Comparison of ENCODE assay signal across 19 cellular contexts in the genomic region with DNA sequence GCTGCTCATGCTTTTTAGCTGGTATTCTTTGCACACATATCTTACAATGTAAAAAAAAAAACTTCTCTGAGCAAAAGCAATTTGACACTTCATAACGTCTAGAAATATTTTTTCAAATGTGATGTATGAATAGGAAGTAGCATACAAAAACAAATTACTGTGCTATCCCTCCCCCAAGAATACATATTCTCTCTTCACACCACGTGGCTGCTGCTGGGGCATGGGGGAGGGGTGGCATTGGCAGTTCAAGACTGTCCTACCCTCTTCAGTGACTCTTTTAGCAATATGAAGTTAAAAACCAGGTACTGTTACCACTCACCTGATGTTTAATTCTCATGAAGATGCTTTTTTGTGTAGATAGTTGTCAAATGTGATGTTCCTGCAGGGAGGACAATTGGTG.
A peak's percentile ranks its signal among the peaks of the same experiment; 100 is the strongest.
DNase-seq lines count a peak whose midpoint lies in the region; ATAC-seq and TF ChIP-seq lines count a peak whose summit lies in the region.
"Had no signal": no experiment of that assay in that cellular context is flagged by ENCODE, and none has a peak within 500 bp of the region (broad histone marks: within the 10 kb centered on the region; RNA-seq: fewer than 3 reads in every experiment).

No MANE protein-coding gene starts in this region.

- intact Hi-C loops in OCI-LY7 (cut with micrococcal nuclease; ENCODE audit: unreplicated experiment) (no loop called here), Right ventricle myocardium inferior (cut with DNase I) (no loop called here)

- POLR2A ChIA-PET in OCI-LY7 (lab: Charles Lee), result interaction anchor here (0.6 to 2.0 kb wide), 6 partner anchors 12 to 471 kb away, joined by 3 to 6 read pairs (median 4); no protein-coding TSS in a partner anchor

- no peak overlapping the region for H3K9ac ChIP-seq in iPS-20b (ENCODE audit: low read depth, low read length)
- H3K9ac ChIP-seq: BLaER1 treated with 17β-estradiol and CSF1 and Interleukin-3, amounts not matched to agents 10 nM and 100 nM; GM23248 had no signal

- H3K4me3 ChIP-seq in OCI-LY7 (ENCODE audit: low read depth, low read length, poor library complexity, severe bottlenecking) (no peak overlapping the region), iPS-20b (ENCODE audit: low read length) (0 out of 2 replicates have a peak overlapping the region, but pooled peaks have one; percentile 7)
- H3K4me3 ChIP-seq: BLaER1 treated with 17β-estradiol and CSF1 and Interleukin-3, amounts not matched to agents 10 nM and 100 nM; GM23248 had no signal

- CTCF ChIA-PET in OCI-LY7 (lab: Charles Lee; ENCODE audit: unreplicated experiment), result no interaction called here

- peaks cover 28% of the 10 kb centered on the region for H3K36me3 ChIP-seq in OCI-LY7 (ENCODE audit: insufficient read depth, low read length)
- no peaks in the 10 kb centered on the region for H3K36me3 ChIP-seq in iPS-20b (ENCODE audit: insufficient read depth, low read depth, low read length)
- H3K36me3 ChIP-seq: BE2C had no signal

- no peak overlapping the region for H3K27ac ChIP-seq in OCI-LY7 (ENCODE audit: low read depth, low read length, poor library complexity, severe bottlenecking)
- H3K27ac ChIP-seq in iPS-20b (ENCODE audit: low read length), result no peak overlapping the region
- H3K27ac ChIP-seq: 22Rv1; BLaER1 treated with 17β-estradiol and CSF1 and Interleukin-3, amounts not matched to agents 10 nM and 100 nM; GM23248 had no signal

- H3K27ac Mint-ChIP-seq in activated naive CD4-positive, alpha-beta T cell treated with anti-CD3 and anti-CD28 coated beads, Interleukin-2, amount 50 U/mL, for 24 hours, result peak overlapping the region; percentile 21
- H3K27ac Mint-ChIP-seq: CD14-positive monocyte; CD4-positive, alpha-beta T cell; CD8-positive, alpha-beta memory T cell had no signal

- peaks cover 15% of the 10 kb centered on the region; the same call in 1 of the 2 replicates for H3K9me3 ChIP-seq in OCI-LY7 (ENCODE audit: low read length)
- peaks cover 5% of the 10 kb centered on the region; the same call in 1 of the 2 replicates for H3K9me3 ChIP-seq in iPS-20b (ENCODE audit: insufficient read depth, low read depth, low read length)
- H3K9me3 ChIP-seq: BE2C had no signal

- no peak for DNase-seq in activated naive CD4-positive, alpha-beta T cell treated with anti-CD3 and anti-CD28 coated beads, Interleukin-2, amount 50 U/mL, for 16 hours
- DNase-seq in OCI-LY7 (ENCODE audit: low spot score), result no peak
- no peak for DNase-seq in activated gamma-delta T cell (lab: John Stamatoyannopoulos, UW)
- DNase-seq in Right ventricle myocardium inferior (ENCODE audit: missing footprints), result no peak
- DNase-seq: ACHN; AML-193; BE2C; CD4-positive, alpha-beta T cell; CD8-positive, alpha-beta memory T cell; DMS 273 treated with DMSO at 0.1 percent for 48 hours; DMS53; DMS79 treated with DMSO at 0.1 percent for 48 hours; HCEC 1CT had no signal

- H3K4me1 Mint-ChIP-seq in activated naive CD4-positive, alpha-beta T cell treated with anti-CD3 and anti-CD28 coated beads, Interleukin-2, amount 50 U/mL, for 24 hours, result peaks cover 5% of the 10 kb centered on the region
- H3K4me1 Mint-ChIP-seq: CD14-positive monocyte; CD8-positive, alpha-beta memory T cell had no signal

- H2AFZ ChIP-seq in OCI-LY7 (ENCODE audit: low read length), result no peak overlapping the region
- H2AFZ ChIP-seq: GM23248 had no signal

- H3K27me3 ChIP-seq in iPS-20b (ENCODE audit: insufficient read depth, low read length), result no peaks in the 10 kb centered on the region
- H3K27me3 ChIP-seq: BE2C; BLaER1 treated with 17β-estradiol and CSF1 and Interleukin-3, amounts not matched to agents 10 nM and 100 nM had no signal

- H3K9me3 Mint-ChIP-seq in activated naive CD4-positive, alpha-beta T cell treated with anti-CD3 and anti-CD28 coated beads, Interleukin-2, amount 50 U/mL, for 24 hours, result peaks cover 12% of the 10 kb centered on the region

- H3K36me3 Mint-ChIP-seq in activated naive CD4-positive, alpha-beta T cell treated with anti-CD3 and anti-CD28 coated beads, Interleukin-2, amount 50 U/mL, for 24 hours, result peaks cover 13% of the 10 kb centered on the region
- H3K36me3 Mint-ChIP-seq: CD8-positive, alpha-beta memory T cell had no signal

- no peak overlapping the region for H3K4me3 Mint-ChIP-seq in activated naive CD4-positive, alpha-beta T cell treated with anti-CD3 and anti-CD28 coated beads, Interleukin-2, amount 50 U/mL, for 24 hours
- H3K4me3 Mint-ChIP-seq: CD14-positive monocyte; CD4-positive, alpha-beta T cell; CD8-positive, alpha-beta memory T cell had no signal

- no peak for ATAC-seq in Right ventricle myocardium inferior

- H4K20me1 ChIP-seq in OCI-LY7 (ENCODE audit: insufficient read depth, low read length), result no peaks in the 10 kb centered on the region

- H3K4me1 ChIP-seq in OCI-LY7 (ENCODE audit: insufficient read depth, low read length, poor library complexity, severe bottlenecking) (peaks cover 20% of the 10 kb centered on the region), iPS-20b (ENCODE audit: insufficient read depth, low read length) (peaks cover 11% of the 10 kb centered on the region)
- H3K4me1 ChIP-seq: BE2C had no signal

- peak overlapping the region; percentile 32 for H3K4me2 ChIP-seq in OCI-LY7 (ENCODE audit: low read length)
- H3K4me2 ChIP-seq: BLaER1 treated with 17β-estradiol and CSF1 and Interleukin-3, amounts not matched to agents 10 nM and 100 nM had no signal

- H3K79me2 ChIP-seq in OCI-LY7 (ENCODE audit: insufficient read depth, low read depth, low read length), result peaks cover 28% of the 10 kb centered on the region; the same call in 1 of the 2 replicates

- no TSS peak for BruUV-seq in OCI-LY7 (replicated peaks; lab: Mats Ljungman, UMichigan)

- no peaks in the 10 kb centered on the region for H3K27me3 Mint-ChIP-seq in activated naive CD4-positive, alpha-beta T cell treated with anti-CD3 and anti-CD28 coated beads, Interleukin-2, amount 50 U/mL, for 24 hours
- H3K27me3 Mint-ChIP-seq: CD4-positive, alpha-beta T cell had no signal

- TF ChIP-seq CTCF in OCI-LY7 (conservative IDR thresholded peaks at IDR 0.05; ENCODE audit: low read length), result no peak

- H3K9me2 ChIP-seq in OCI-LY7 (ENCODE audit: insufficient read depth, low read length), result no peaks in the 10 kb centered on the region
